ENCODE assay signal across 8 cellular contexts in the genomic region with DNA sequence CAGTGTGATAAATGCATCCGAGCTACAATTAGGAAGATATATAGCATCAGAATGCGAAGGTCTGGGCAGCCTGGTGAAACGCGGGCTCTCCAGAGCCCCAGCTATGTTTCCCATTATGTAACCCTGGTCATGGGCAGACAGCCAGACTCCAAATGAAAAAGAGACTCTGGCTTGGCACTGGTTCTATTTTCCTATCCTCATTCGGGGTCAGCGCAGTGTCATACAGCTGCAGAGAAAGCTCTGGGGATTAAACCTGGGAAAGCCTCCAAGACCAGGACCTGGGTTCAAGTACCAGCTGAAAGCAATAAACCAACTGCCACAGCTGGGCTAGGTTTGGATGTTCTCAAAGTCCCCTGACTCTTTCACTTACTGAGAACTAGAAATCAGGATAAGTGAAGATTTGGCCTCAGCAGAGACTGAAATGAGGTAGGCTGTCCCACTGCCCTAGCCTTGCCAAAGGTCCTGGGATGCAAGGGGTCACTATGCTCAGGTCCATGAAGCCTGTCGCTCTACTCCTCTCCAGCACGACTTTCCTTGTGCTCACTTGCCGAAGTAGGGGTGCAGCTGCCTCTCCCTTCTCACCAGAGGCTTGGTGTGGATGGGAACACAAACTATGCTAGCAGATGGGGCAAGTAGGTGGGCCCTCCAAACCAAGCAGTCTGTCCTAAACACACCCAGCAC.
DNase-seq lines count a peak whose midpoint lies in the region; ATAC-seq and TF ChIP-seq lines count a peak whose summit lies in the region.

No MANE protein-coding gene starts in this region.

- TF ChIP-seq CTCF in VCaP (conservative IDR thresholded peaks at IDR 0.05) (no peak), heart right ventricle (IDR thresholded peaks at IDR 0.05) (no peak), foreskin keratinocyte (conservative IDR thresholded peaks at IDR 0.05) (no peak)

- H3K36me3 ChIP-seq in heart right ventricle (peaks cover 0 to 47% (median 0%) of the 10 kb centered on the region in 9 donors), skeletal muscle satellite cell (ENCODE audit: insufficient read depth, low read length) (peaks cover 5% of the 10 kb centered on the region)

- in situ Hi-C loops in G401 (cut with HindIII; ENCODE audit: low sequenced_read_pairs): no loop called here

- ATAC-seq in heart right ventricle (peak; percentile 64 to 80 (median 77)), GM18517 (IDR thresholded peaks at IDR 0.05; ENCODE audit: unreplicated experiment) (no peak), foreskin keratinocyte (no peak), HG02623 (IDR thresholded peaks at IDR 0.05; ENCODE audit: unreplicated experiment) (no peak)

- H3K9me3 ChIP-seq in heart right ventricle: no peaks in the 10 kb centered on the region
- H3K9me3 ChIP-seq in skeletal muscle satellite cell (replicated peaks; ENCODE audit: low read length): no peaks in the 10 kb centered on the region

- H3K27me3 ChIP-seq in heart right ventricle (no peaks in the 10 kb centered on the region), skeletal muscle satellite cell (ENCODE audit: control insufficient read depth, insufficient read depth, low read length) (no peaks in the 10 kb centered on the region), foreskin keratinocyte (no peaks in the 10 kb centered on the region)

- H3K27ac ChIP-seq in VCaP (peak overlapping the region; percentile 40; the same call in 1 of the 2 replicates), heart right ventricle (peak overlapping the region; percentile 79 to 96 (median 88)), foreskin keratinocyte (no peak overlapping the region)

- H3K4me3 ChIP-seq in heart right ventricle (no peak overlapping the region), skeletal muscle satellite cell (ENCODE audit: low read length) (peak overlapping the region; percentile 9)

- intact Hi-C loops in heart right ventricle (cut with DNase I): loop anchor here in 9 of 10 donors (2.0 to 10.0 kb wide), 15 partner anchors 33 to 215 kb away; partner anchors contain the start of gene HIC1 (in 2 of the 9)

- peak overlapping the region; percentile 46 for H3K9ac ChIP-seq in skeletal muscle satellite cell (ENCODE audit: low read depth, low read length)

- peak overlapping the region; percentile 56 for H3K4me2 ChIP-seq in skeletal muscle satellite cell (ENCODE audit: low read length)

- WGBS in heart right ventricle, 2 donors: 4 to 6% methylated on average over 9 of the region's 9 CpGs

- H3K4me1 ChIP-seq in heart right ventricle (peaks cover 63 to 86% (median 82%) of the 10 kb centered on the region in 9 donors), skeletal muscle satellite cell (ENCODE audit: control insufficient read depth, insufficient read depth, low read length) (peaks cover 74% of the 10 kb centered on the region), foreskin keratinocyte (peaks cover 17% of the 10 kb centered on the region)

- peak; percentile 78 for DNase-seq in G401 (ENCODE audit: low spot score)
- DNase-seq in heart right ventricle: peak; percentile 60 to 97
- DNase-seq in activated T-cell treated with anti-CD3 and anti-CD28 coated beads for 4 hours: no peak
- DNase-seq in foreskin keratinocyte: no peak

Comparison
In these comparisons a context has a peak if more than half of its experiments do, and no peak if none do; other contexts are left out.
1. DNase-seq: peak in G401 (single experiment) and heart right ventricle (2 of 2); none in activated T-cell treated with anti-CD3 and anti-CD28 coated beads for 4 hours (single experiment) and foreskin keratinocyte (0 of 2).
2. ATAC-seq: peak in heart right ventricle (8 of 8); none in GM18517 (single experiment), foreskin keratinocyte (single experiment) and HG02623 (single experiment).